2 cellular contexts compared by ENCODE assay signal in genomic region chr11:36426226-36426848, GRCh38.
TF ChIP-seq lines count a peak whose summit lies in the region.

No MANE protein-coding gene starts in this region.

TF ChIP-seq in A549, 52 proteins besides CTCF, POLR2A, EP300 and RAD21:
- no peak for TF ChIP-seq E2F6 (IDR thresholded peaks at IDR 0.05; ENCODE audit: borderline replicate concordance, low read depth)
- TF ChIP-seq ZNF302 (CRISPR knock-in tag; IDR thresholded peaks at IDR 0.05) = no peak

TF ChIP-seq in WTC11, 78 proteins besides CTCF, POLR2A, EP300 and RAD21 (continued from another document):
- TF ChIP-seq IRF1 (CRISPR knock-in tag; IDR thresholded peaks at IDR 0.05) = no peak
- no peak for TF ChIP-seq STAT6 (CRISPR knock-in tag; conservative IDR thresholded peaks at IDR 0.05; ENCODE audit: low read depth)
- no peak for TF ChIP-seq SMAD3 (CRISPR knock-in tag; IDR thresholded peaks at IDR 0.05; ENCODE audit: borderline replicate concordance)
